ENCODE assay signal across 8 cellular contexts in genomic region chr11:15101072-15101701, GRCh38. TPM values are rescaled to one million over a fixed set of nuclear protein-coding genes. Genes with fewer than 3 reads are reported as not detected.
A peak's percentile ranks its signal among the peaks of the same experiment; 100 is the strongest.
DNase-seq lines count a peak whose midpoint lies in the region; ATAC-seq and TF ChIP-seq lines count a peak whose summit lies in the region.

No MANE protein-coding gene starts in this region.

- TF ChIP-seq CTCF in esophagus muscularis mucosa (IDR thresholded peaks at IDR 0.05) (peak; percentile 85 to 92 (median 87)), natural killer cell (IDR thresholded peaks at IDR 0.05) (peak; percentile 90)

- WGBS in esophagus muscularis mucosa, result 28% methylated on average over 8 of the region's 8 CpGs

- H3K4me1 ChIP-seq in CD8-positive, alpha-beta memory T cell (ENCODE audit: insufficient read depth, low read length), result no peaks in the 10 kb centered on the region
- no peaks in the 10 kb centered on the region for H3K4me1 ChIP-seq in esophagus muscularis mucosa

- ATAC-seq in GM19035 (IDR thresholded peaks at IDR 0.05; ENCODE audit: unreplicated experiment) (peak; percentile 79), HG03354 (IDR thresholded peaks at IDR 0.05; ENCODE audit: poor library complexity, severe bottlenecking, unreplicated experiment) (peak; percentile 89), natural killer cell (peak; percentile 63 to 85 (median 73))

- H3K36me3 ChIP-seq in CD8-positive, alpha-beta memory T cell (ENCODE audit: insufficient read depth, low read length), result no peaks in the 10 kb centered on the region
- no peaks in the 10 kb centered on the region for H3K36me3 ChIP-seq in esophagus muscularis mucosa

- TF ChIP-seq POLR2A in esophagus muscularis mucosa (IDR thresholded peaks at IDR 0.05; ENCODE audit: low read depth), result no peak

- no peak overlapping the region for H3K4me3 Mint-ChIP-seq in CD8-positive, alpha-beta memory T cell
- H3K4me3 Mint-ChIP-seq in natural killer cell, result no peak overlapping the region

- CTCF ChIA-PET in CD8-positive, alpha-beta memory T cell (lab: Charles Lee), result interaction anchor here (1.0 to 3.4 kb wide), 11 partner anchors 9 to 193 kb away, joined by 3 to 18 read pairs (median 6); partner anchors contain the start of gene CALCB

- POLR2A ChIA-PET in CD8-positive, alpha-beta memory T cell (lab: Charles Lee), result no interaction called here

- no peak overlapping the region for H3K27ac ChIP-seq in CD8-positive, alpha-beta memory T cell (ENCODE audit: low read depth, low read length)
- H3K27ac ChIP-seq in esophagus muscularis mucosa (replicated peaks in 1 of 4), result no peak overlapping the region

- H3K9me3 ChIP-seq in CD8-positive, alpha-beta memory T cell (ENCODE audit: low read length), result no peaks in the 10 kb centered on the region
- peaks cover 0 to 15% (median 0%) of the 10 kb centered on the region in 4 donors for H3K9me3 ChIP-seq in esophagus muscularis mucosa

- no peak overlapping the region for H3K27ac Mint-ChIP-seq in CD8-positive, alpha-beta memory T cell
- H3K27ac Mint-ChIP-seq in natural killer cell, result no peak overlapping the region

- no peak for TF ChIP-seq EP300 in esophagus muscularis mucosa (IDR thresholded peaks at IDR 0.05)

- peaks cover 0 to 4% (median 0%) of the 10 kb centered on the region in 5 donors for H3K9me3 Mint-ChIP-seq in CD8-positive, alpha-beta memory T cell
- H3K9me3 Mint-ChIP-seq in natural killer cell, result no peaks in the 10 kb centered on the region

- intact Hi-C loops in esophagus muscularis mucosa (cut with DNase I), result loop anchor here (1.0 kb wide), 1 partner anchor 107 kb away; no protein-coding TSS in a partner anchor
- intact Hi-C loops in natural killer cell (cut with micrococcal nuclease), result loop anchor here (1.0 kb wide), 1 partner anchor 107 kb away; no protein-coding TSS in a partner anchor

- H3K27me3 ChIP-seq in CD8-positive, alpha-beta memory T cell (ENCODE audit: insufficient read depth, low read length, poor library complexity, severe bottlenecking), result no peaks in the 10 kb centered on the region
- H3K27me3 ChIP-seq in esophagus muscularis mucosa, result no peaks in the 10 kb centered on the region

- peak in 4 of 5 donors; percentile 10 to 58 (median 20) for DNase-seq in CD8-positive, alpha-beta memory T cell
- DNase-seq in NCI-H526 treated with DMSO at 0.1 percent for 48 hours (lab: John Stamatoyannopoulos, UW) (peak; percentile 30), esophagus muscularis mucosa (ENCODE audit: extremely low spot score) (peak; percentile 86), natural killer cell (peak; percentile 35), stromal cell of bone marrow (ENCODE audit: low read depth) (peak; percentile 59)
- peak; percentile 74 for DNase-seq in activated CD8-positive, alpha-beta memory T cell treated with anti-CD3 and anti-CD28 coated beads, Interleukin-2, amount 50 U/mL, for 48 hours

- H3K27me3 Mint-ChIP-seq in CD8-positive, alpha-beta memory T cell, result peaks cover 6 to 50% of the 10 kb centered on the region in 2 donors
- H3K27me3 Mint-ChIP-seq in natural killer cell (ENCODE audit: low read depth in 2 of 2), result peaks cover 11 to 28% of the 10 kb centered on the region in 2 donors

- H3K4me3 ChIP-seq in CD8-positive, alpha-beta memory T cell (ENCODE audit: low read length), result no peak overlapping the region
- H3K4me3 ChIP-seq in esophagus muscularis mucosa, result no peak overlapping the region

- H3K4me1 Mint-ChIP-seq in CD8-positive, alpha-beta memory T cell, result peaks cover 0 to 4% (median 0%) of the 10 kb centered on the region in 3 donors
- H3K4me1 Mint-ChIP-seq in natural killer cell, result no peaks in the 10 kb centered on the region

- H3K36me3 Mint-ChIP-seq in CD8-positive, alpha-beta memory T cell, result no peaks in the 10 kb centered on the region
- no peaks in the 10 kb centered on the region for H3K36me3 Mint-ChIP-seq in natural killer cell

RNA-seq across cellular contexts. Expression of gene INSC, which starts 13.5 kb away (rescaled TPM):
- total RNA-seq in CD8-positive, alpha-beta memory T cell, result not detected
- not detected for polyA plus RNA-seq in CD8-positive, alpha-beta memory T cell
- total RNA-seq in esophagus muscularis mucosa (1 to 10 TPM; 1.7 to 3.1 (median 2.6) TPM), natural killer cell (under 1 TPM in 2 of 3 donors, not detected in 1; 0.16 to 0.27 TPM)

RNA-seq across cellular contexts. Expression of gene CALCB, which starts 27.8 kb away (rescaled TPM):
- total RNA-seq in CD8-positive, alpha-beta memory T cell, result under 1 TPM; 0.35 to 0.47 TPM
- polyA plus RNA-seq in CD8-positive, alpha-beta memory T cell, result 0.26 TPM
- total RNA-seq in esophagus muscularis mucosa (not detected), natural killer cell (1 to 10 TPM in 1 of 3 donors, under 1 TPM in 2; 0.19 to 1.3 (median 0.27) TPM)

Comparison
In these comparisons a context has a peak if more than half of its experiments do, and no peak if none do; other contexts are left out.
1. DNase-seq: peak in every context shown above with its lines; median percentile 86 in esophagus muscularis mucosa; 74 in activated CD8-positive, alpha-beta memory T cell treated with anti-CD3 and anti-CD28 coated beads, Interleukin-2, amount 50 U/mL, for 48 hours; 59 in stromal cell of bone marrow; 35 in natural killer cell; 30 in NCI-H526 treated with DMSO at 0.1 percent for 48 hours; 20 in CD8-positive, alpha-beta memory T cell.